30 cellular contexts compared by ENCODE assay signal in genomic region chr13:99164226-99164625, GRCh38.
"Had no signal": no experiment of that assay in that cellular context is flagged by ENCODE, and none has a peak within 500 bp of the region (broad histone marks: within the 10 kb centered on the region; RNA-seq: fewer than 3 reads in every experiment).

No MANE protein-coding gene starts in this region.

- H3K4me3 ChIP-seq: ascending aorta, esophagus squamous epithelium, gastroesophageal sphincter, heart right ventricle had no signal

- H3K9me3 ChIP-seq: ascending aorta, esophagus squamous epithelium, gastroesophageal sphincter, heart right ventricle had no signal

- ATAC-seq: activated CD4-positive, alpha-beta T cell treated with anti-CD3 and anti-CD28 coated beads for 36 hours; activated naive CD4-positive, alpha-beta T cell treated with anti-CD3 and anti-CD28 coated beads, Interleukin-2, amount 50 U/mL, for 72 hours; activated T-cell treated with anti-CD3 and anti-CD28 coated beads, Interleukin-2, amount 50 U/mL, for 72 hours; effector memory CD8-positive, alpha-beta T cell; gastroesophageal sphincter; heart right ventricle; T-cell had no signal

- H3K4me1 ChIP-seq: ascending aorta, gastroesophageal sphincter had no signal

- H3K27ac Mint-ChIP-seq: activated CD4-positive, alpha-beta memory T cell treated with anti-CD3 and anti-CD28 coated beads for 36 hours; activated CD4-positive, alpha-beta T cell treated with anti-CD3 and anti-CD28 coated beads for 36 hours; activated CD4-positive, alpha-beta T cell treated with anti-CD3 and anti-CD28 coated beads, Interleukin-2, amount 10 ng/mL, durations not matched to agents 24 days and 14 days; activated naive CD4-positive, alpha-beta T cell treated with anti-CD3 and anti-CD28 coated beads, Interleukin-2, amount 10 ng/mL, durations not matched to agents 7 days and 5 days; activated naive CD4-positive, alpha-beta T cell treated with anti-CD3 and anti-CD28 coated beads, Interleukin-2, amount 50 U/mL, for 72 hours; activated naive CD8-positive, alpha-beta T cell treated with anti-CD3 and anti-CD28 coated beads, Interleukin-2, amount 10 ng/mL, durations not matched to agents 7 days and 5 days; activated T-cell treated with anti-CD3 and anti-CD28 coated beads, Interleukin-2, amount 50 U/mL, for 24 hours; activated T-cell treated with anti-CD3 and anti-CD28 coated beads, Interleukin-2, amount 50 U/mL, for 72 hours; effector memory CD8-positive, alpha-beta T cell; T-cell; T-helper 1 cell treated with Interleukin-12 subunit alpha and Interleukin-12 subunit beta and Interleukin-4 antibody, amounts not matched to agents 30 μg/mL and 1 μg/mL, for 36 hours had no signal

- H3K36me3 Mint-ChIP-seq: activated CD4-positive, alpha-beta memory T cell treated with anti-CD3 and anti-CD28 coated beads for 36 hours; activated naive CD4-positive, alpha-beta T cell treated with anti-CD3 and anti-CD28 coated beads, Interleukin-2, amount 10 ng/mL, durations not matched to agents 7 days and 5 days; activated naive CD4-positive, alpha-beta T cell treated with anti-CD3 and anti-CD28 coated beads, Interleukin-2, amount 50 U/mL, for 72 hours; activated naive CD8-positive, alpha-beta T cell treated with anti-CD3 and anti-CD28 coated beads, Interleukin-2, amount 10 ng/mL, durations not matched to agents 7 days and 5 days; T-cell had no signal

- H3K4me1 Mint-ChIP-seq: activated CD4-positive, alpha-beta T cell treated with anti-CD3 and anti-CD28 coated beads for 36 hours; activated CD4-positive, alpha-beta T cell treated with anti-CD3 and anti-CD28 coated beads, Interleukin-2, amount 10 ng/mL, durations not matched to agents 24 days and 14 days; activated naive CD4-positive, alpha-beta T cell treated with anti-CD3 and anti-CD28 coated beads, Interleukin-2, amount 10 ng/mL, durations not matched to agents 7 days and 5 days; activated naive CD8-positive, alpha-beta T cell treated with anti-CD3 and anti-CD28 coated beads, Interleukin-2, amount 10 ng/mL, durations not matched to agents 7 days and 5 days; T-cell had no signal

- H3K27me3 ChIP-seq: ascending aorta, brain microvascular endothelial cell, gastroesophageal sphincter had no signal

- H3K27me3 Mint-ChIP-seq: activated CD4-positive, alpha-beta T cell treated with anti-CD3 and anti-CD28 coated beads for 36 hours had no signal

- H3K9me3 Mint-ChIP-seq: activated naive CD4-positive, alpha-beta T cell treated with anti-CD3 and anti-CD28 coated beads, Interleukin-2, amount 50 U/mL, for 72 hours; activated T-cell treated with anti-CD3 and anti-CD28 coated beads, Interleukin-2, amount 50 U/mL, for 24 hours; effector memory CD8-positive, alpha-beta T cell; T-cell had no signal

- DNase-seq: activated CD4-positive, alpha-beta memory T cell treated with anti-CD3 and anti-CD28 coated beads for 36 hours; activated CD4-positive, alpha-beta T cell treated with anti-CD3 and anti-CD28 coated beads for 36 hours; activated CD4-positive, alpha-beta T cell treated with anti-CD3 and anti-CD28 coated beads, Interleukin-2, amount 10 ng/mL, durations not matched to agents 24 days and 14 days; activated CD4-positive, CD25-positive, alpha-beta regulatory T cell; activated CD4-positive, CD25-positive, alpha-beta regulatory T cell treated with anti-CD3 and anti-CD28 coated beads, Interleukin-2, amount 50 U/mL, for 72 hours; activated CD8-positive, alpha-beta memory T cell treated with anti-CD3 and anti-CD28 coated beads, Interleukin-2, amount 50 U/mL, for 48 hours; activated gamma-delta T cell; activated naive CD4-positive, alpha-beta T cell; activated naive CD4-positive, alpha-beta T cell treated with anti-CD3 and anti-CD28 coated beads, Interleukin-2, amount 10 ng/mL, durations not matched to agents 7 days and 5 days; activated naive CD8-positive, alpha-beta T cell treated with anti-CD3 and anti-CD28 coated beads, Interleukin-2, amount 10 ng/mL, durations not matched to agents 7 days and 5 days; activated T-cell treated with anti-CD3 and anti-CD28 coated beads for 4 hours; activated T-cell treated with anti-CD3 and anti-CD28 coated beads, Interleukin-2, amount 50 U/mL, for 24 hours; activated T-cell treated with anti-CD3 and anti-CD28 coated beads, Interleukin-2, amount 50 U/mL, for 72 hours; brain microvascular endothelial cell; caudate nucleus; cortex of kidney; dermis blood vessel endothelial cell; effector CD4-positive, alpha-beta T cell; effector memory CD8-positive, alpha-beta T cell; erythroblast; esophagus squamous epithelium; foreskin melanocyte; heart right ventricle; T-cell; T-helper 9 cell had no signal

- H3K4me3 Mint-ChIP-seq: activated CD4-positive, alpha-beta memory T cell treated with anti-CD3 and anti-CD28 coated beads for 36 hours; activated CD4-positive, alpha-beta T cell treated with anti-CD3 and anti-CD28 coated beads for 36 hours; activated CD4-positive, alpha-beta T cell treated with anti-CD3 and anti-CD28 coated beads, Interleukin-2, amount 10 ng/mL, durations not matched to agents 24 days and 14 days; activated naive CD4-positive, alpha-beta T cell treated with anti-CD3 and anti-CD28 coated beads, Interleukin-2, amount 10 ng/mL, durations not matched to agents 7 days and 5 days; activated naive CD8-positive, alpha-beta T cell treated with anti-CD3 and anti-CD28 coated beads, Interleukin-2, amount 10 ng/mL, durations not matched to agents 7 days and 5 days; activated T-cell treated with anti-CD3 and anti-CD28 coated beads, Interleukin-2, amount 50 U/mL, for 24 hours; activated T-cell treated with anti-CD3 and anti-CD28 coated beads, Interleukin-2, amount 50 U/mL, for 72 hours; effector memory CD8-positive, alpha-beta T cell; T-cell; T-helper 1 cell treated with Interleukin-12 subunit alpha and Interleukin-12 subunit beta and Interleukin-4 antibody, amounts not matched to agents 30 μg/mL and 1 μg/mL, for 36 hours had no signal

- FAIRE-seq: colon had no signal

- H3K27ac ChIP-seq: ascending aorta, brain microvascular endothelial cell, esophagus squamous epithelium, gastroesophageal sphincter, heart right ventricle had no signal

- H3K36me3 ChIP-seq: ascending aorta, brain microvascular endothelial cell, esophagus squamous epithelium, gastroesophageal sphincter, heart right ventricle had no signal
